In genomic region chr12:100101000-100101399, GRCh38 we compare ENCODE assay signal across 16 cellular contexts.
"Had no signal": no experiment of that assay in that cellular context is flagged by ENCODE, and none has a peak within 500 bp of the region (broad histone marks: within the 10 kb centered on the region; RNA-seq: fewer than 3 reads in every experiment).

No MANE protein-coding gene starts in this region.

- H3K27ac Mint-ChIP-seq: activated naive CD8-positive, alpha-beta T cell; nephron had no signal

- DNase-seq: activated CD4-positive, CD25-positive, alpha-beta regulatory T cell treated with anti-CD3 and anti-CD28 coated beads, Interleukin-2, amount 50 U/mL, for 72 hours; dorsolateral prefrontal cortex; effector memory CD4-positive, alpha-beta T cell; erythroblast; left cardiac atrium; left ventricle myocardium superior; posterior cingulate gyrus; right cardiac atrium; stimulated activated CD4-positive, alpha-beta T cell treated with anti-CD3 and anti-CD28 coated beads, Interleukin-15, amount 100 ng/mL, for 24 hours; stimulated activated CD4-positive, alpha-beta T cell treated with anti-CD3 and anti-CD28 coated beads, Interleukin-2, amount 100 ng/mL, for 24 hours; stimulated activated naive CD4-positive, alpha-beta T cell treated with Interleukin-2 at 50 U/mL for 16 hours; T-helper 9 cell had no signal

- H3K27me3 Mint-ChIP-seq: activated naive CD8-positive, alpha-beta T cell; brain had no signal

- H3K4me3 Mint-ChIP-seq: activated naive CD8-positive, alpha-beta T cell; brain; nephron had no signal

- ATAC-seq: gastroesophageal sphincter, left cardiac atrium, left ventricle myocardium superior, right cardiac atrium had no signal

- H3K4me1 Mint-ChIP-seq: brain, nephron had no signal

- H3K9me3 Mint-ChIP-seq: nephron had no signal
